In the genomic region with DNA sequence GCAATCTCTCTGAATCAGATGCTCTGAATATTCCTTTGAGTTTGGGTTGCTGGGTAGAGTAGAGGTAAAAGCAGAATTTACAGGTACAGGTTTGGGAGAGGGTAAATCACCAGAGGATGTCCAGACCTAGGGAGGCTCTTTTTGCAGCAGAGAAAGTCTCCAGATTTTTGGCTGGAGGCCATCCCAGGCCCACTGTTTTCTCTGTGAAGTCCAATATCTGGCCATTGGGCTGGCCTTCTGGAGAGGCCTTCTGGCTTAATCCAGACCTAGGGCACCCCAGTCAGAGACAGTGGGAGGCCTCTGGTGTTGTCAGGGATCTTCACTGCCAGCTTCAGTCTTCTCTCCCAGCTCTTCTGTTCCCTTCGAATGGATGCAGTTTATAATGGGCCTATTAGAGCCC, we compare ENCODE assay signal across 24 cellular contexts.
DNase-seq lines count a peak whose midpoint lies in the region; ATAC-seq and TF ChIP-seq lines count a peak whose summit lies in the region.
"Had no signal": no experiment of that assay in that cellular context is flagged by ENCODE, and none has a peak within 500 bp of the region (broad histone marks: within the 10 kb centered on the region; RNA-seq: fewer than 3 reads in every experiment).

No MANE protein-coding gene starts in this region.

- H3K4me2 ChIP-seq in OCI-LY1 (ENCODE audit: low read length) (peak overlapping the region; percentile 59), neural progenitor cell (no peak overlapping the region)
- H3K4me2 ChIP-seq: A549; BLaER1 treated with 17β-estradiol and CSF1 and Interleukin-3, amounts not matched to agents 10 nM and 100 nM; GM23338 had no signal

- H3K27me3 Mint-ChIP-seq in endodermal cell (ENCODE audit: insufficient read depth) = peaks cover 50% of the 10 kb centered on the region
- H3K27me3 Mint-ChIP-seq in neural progenitor cell (ENCODE audit: insufficient read depth, low read depth) = peaks cover 2% of the 10 kb centered on the region

- H3K36me3 ChIP-seq in OCI-LY1 (ENCODE audit: insufficient read depth, low read length) (no peaks in the 10 kb centered on the region), endodermal cell (ENCODE audit: control insufficient read depth, insufficient read depth, low read length) (no peaks in the 10 kb centered on the region), neural progenitor cell (no peaks in the 10 kb centered on the region)
- H3K36me3 ChIP-seq: BE2C; BLaER1 treated with 17β-estradiol and CSF1 and Interleukin-3, amounts not matched to agents 10 nM and 100 nM; HAP-1 had no signal

- no peaks in the 10 kb centered on the region for H3K9me3 ChIP-seq in OCI-LY1 (ENCODE audit: low read length)
- H3K9me3 ChIP-seq in endodermal cell (ENCODE audit: control insufficient read depth, low read length) = peaks cover 8% of the 10 kb centered on the region
- H3K9me3 ChIP-seq in neural progenitor cell (ENCODE audit: low read depth) = no peaks in the 10 kb centered on the region
- H3K9me3 ChIP-seq: BE2C, HAP-1 had no signal

- H3K27me3 ChIP-seq in OCI-LY1 (ENCODE audit: insufficient read depth, low read length) = no peaks in the 10 kb centered on the region
- H3K27me3 ChIP-seq in endodermal cell (ENCODE audit: control insufficient read depth, insufficient read depth, low read length, poor library complexity, severe bottlenecking) = peaks cover 16% of the 10 kb centered on the region
- H3K27me3 ChIP-seq in neural progenitor cell = peaks cover 5% of the 10 kb centered on the region
- H3K27me3 ChIP-seq: BE2C; BLaER1 treated with 17β-estradiol and CSF1 and Interleukin-3, amounts not matched to agents 10 nM and 100 nM had no signal

- H3K27ac Mint-ChIP-seq in endodermal cell (no peak overlapping the region), neural progenitor cell (no peak overlapping the region)
- H3K27ac Mint-ChIP-seq: CD14-positive monocyte; CD4-positive, alpha-beta T cell; CD8-positive, alpha-beta memory T cell; GM23338; HFFc6 had no signal

- H3K79me2 ChIP-seq in OCI-LY1 (ENCODE audit: insufficient read depth, low read length) (no peaks in the 10 kb centered on the region), neural progenitor cell (ENCODE audit: low read depth) (no peaks in the 10 kb centered on the region)

- H3K4me1 ChIP-seq in OCI-LY1 (ENCODE audit: insufficient read depth, low read length, severe bottlenecking) (peaks cover 91% of the 10 kb centered on the region), endodermal cell (ENCODE audit: control insufficient read depth, insufficient read depth, low read length) (peaks cover 9% of the 10 kb centered on the region), neural progenitor cell (no peaks in the 10 kb centered on the region)
- H3K4me1 ChIP-seq: BE2C; BLaER1 treated with 17β-estradiol and CSF1 and Interleukin-3, amounts not matched to agents 10 nM and 100 nM; HAP-1 had no signal

- H3F3A ChIP-seq in OCI-LY1 (ENCODE audit: insufficient read depth, low read length) (no peaks in the 10 kb centered on the region), neural progenitor cell (ENCODE audit: low read depth) (no peaks in the 10 kb centered on the region)

- TF ChIP-seq CTCF in OCI-LY1 (IDR thresholded peaks at IDR 0.05; ENCODE audit: low read length) = no peak
- no peak for TF ChIP-seq CTCF in endodermal cell (conservative IDR thresholded peaks at IDR 0.05)
- TF ChIP-seq CTCF in neural progenitor cell (IDR thresholded peaks at IDR 0.05) = no peak

- H2AFZ ChIP-seq in OCI-LY1 (ENCODE audit: low read length) (no peak overlapping the region), neural progenitor cell (replicated peaks) (no peak overlapping the region)
- H2AFZ ChIP-seq: GM23338 had no signal

- DNase-seq in endodermal cell (peak; percentile 45), neural progenitor cell (ENCODE audit: low spot score) (peak; percentile 12), SKM-1 (lab: John Stamatoyannopoulos, UW; ENCODE audit: unreplicated experiment) (no peak)
- DNase-seq: 8988T; ACHN; AML-193; BE2C; CD4-positive, alpha-beta T cell; CD8-positive, alpha-beta memory T cell; DMS 273 treated with DMSO at 0.1 percent for 48 hours; DMS79; EL; GDM1; HFFc6 had no signal

- peak overlapping the region; percentile 99 for H3K27ac ChIP-seq in OCI-LY1 (ENCODE audit: low read depth, low read length, poor library complexity, severe bottlenecking)
- no peak overlapping the region for H3K27ac ChIP-seq in endodermal cell (ENCODE audit: low read depth, low read length)
- no peak overlapping the region for H3K27ac ChIP-seq in neural progenitor cell
- H3K27ac ChIP-seq: A549; BLaER1 treated with 17β-estradiol and CSF1 and Interleukin-3, amounts not matched to agents 10 nM and 100 nM had no signal

- H3K4me3 ChIP-seq in OCI-LY1 (ENCODE audit: low read depth, low read length, poor library complexity, severe bottlenecking) = no peak overlapping the region
- H3K4me3 ChIP-seq in endodermal cell (ENCODE audit: low read length) = no peak overlapping the region
- no peak overlapping the region for H3K4me3 ChIP-seq in neural progenitor cell
- H3K4me3 ChIP-seq: A549; BLaER1 treated with 17β-estradiol and CSF1 and Interleukin-3, amounts not matched to agents 10 nM and 100 nM; GM12878; GM23338; HAP-1 had no signal

- H3K9me2 ChIP-seq in OCI-LY1 (ENCODE audit: low read depth, low read length) = no peaks in the 10 kb centered on the region

- no peak for ATAC-seq in activated CD4-positive, CD25-positive, alpha-beta regulatory T cell treated with anti-CD3 and anti-CD28 coated beads, Interleukin-2, amount 50 U/mL, for 24 hours
- ATAC-seq in GM21367 (IDR thresholded peaks at IDR 0.05; ENCODE audit: unreplicated experiment) (no peak), HG03280 (IDR thresholded peaks at IDR 0.05; ENCODE audit: unreplicated experiment) (no peak)
- ATAC-seq: A549, GM12878, GM23338 had no signal

- H3K36me3 Mint-ChIP-seq in endodermal cell (ENCODE audit: low read depth) (peaks cover 2% of the 10 kb centered on the region), neural progenitor cell (no peaks in the 10 kb centered on the region)
- H3K36me3 Mint-ChIP-seq: CD14-positive monocyte; CD8-positive, alpha-beta memory T cell had no signal

- H3K4me3 Mint-ChIP-seq in endodermal cell = no peak overlapping the region
- H3K4me3 Mint-ChIP-seq in neural progenitor cell = no peak overlapping the region
- H3K4me3 Mint-ChIP-seq: CD14-positive monocyte; CD4-positive, alpha-beta T cell; CD8-positive, alpha-beta memory T cell; GM23338; HFFc6 had no signal

- WGBS in endodermal cell (ENCODE audit: insufficient coverage in 1 of 2, insufficient read length in 1 of 2), 2 experiments = 88 to 90% methylated on average over 1 of the region's 1 CpG

- peaks cover 70% of the 10 kb centered on the region for H3K4me1 Mint-ChIP-seq in endodermal cell
- no peaks in the 10 kb centered on the region for H3K4me1 Mint-ChIP-seq in neural progenitor cell
- H3K4me1 Mint-ChIP-seq: CD14-positive monocyte; CD8-positive, alpha-beta memory T cell had no signal

- no peaks in the 10 kb centered on the region for H4K20me1 ChIP-seq in OCI-LY1 (ENCODE audit: insufficient read depth, low read length)
- no peaks in the 10 kb centered on the region for H4K20me1 ChIP-seq in neural progenitor cell (ENCODE audit: low read depth)
- H4K20me1 ChIP-seq: BLaER1 treated with 17β-estradiol and CSF1 and Interleukin-3, amounts not matched to agents 10 nM and 100 nM had no signal

- H3K9ac ChIP-seq in OCI-LY1 (ENCODE audit: low read length) (peak overlapping the region; percentile 75), endodermal cell (ENCODE audit: extremely low read depth, low read length, poor library complexity, severe bottlenecking) (no peak overlapping the region), neural progenitor cell (no peak overlapping the region)
- H3K9ac ChIP-seq: BLaER1 treated with 17β-estradiol and CSF1 and Interleukin-3, amounts not matched to agents 10 nM and 100 nM had no signal

- H3K9me3 Mint-ChIP-seq in endodermal cell (peaks cover 14% of the 10 kb centered on the region), neural progenitor cell (peaks cover 4% of the 10 kb centered on the region)
- H3K9me3 Mint-ChIP-seq: CD4-positive, alpha-beta T cell; CD8-positive, alpha-beta memory T cell; HFFc6 had no signal
